Comparison of ENCODE assay signal across 21 cellular contexts in genomic region chr10:91556691-91557529, GRCh38.
A peak's percentile ranks its signal among the peaks of the same experiment; 100 is the strongest.
DNase-seq lines count a peak whose midpoint lies in the region; ATAC-seq, FAIRE-seq and TF ChIP-seq lines count a peak whose summit lies in the region.
"Had no signal": no experiment of that assay in that cellular context is flagged by ENCODE, and none has a peak within 500 bp of the region (broad histone marks: within the 10 kb centered on the region; RNA-seq: fewer than 3 reads in every experiment).

No MANE protein-coding gene starts in this region.

- no peaks in the 10 kb centered on the region for H3K4me1 ChIP-seq in K562 (replicated peaks in 1 of 2; ENCODE audit: control insufficient read depth in 2 of 2, insufficient read depth in 2 of 2, low read length in 2 of 2)
- peaks cover 0 to 62% (median 27%) of the 10 kb centered on the region in 4 donors for H3K4me1 ChIP-seq in right lobe of liver
- peaks cover 0 to 29% of the 10 kb centered on the region in 2 donors for H3K4me1 ChIP-seq in thoracic aorta (ENCODE audit: control insufficient read depth in 1 of 2, low read depth in 2 of 2)

- H3K27ac ChIP-seq in K562 (ENCODE audit: extremely low read depth, low read depth, low read length), result no peak overlapping the region
- peak overlapping the region; percentile 57 to 79 (median 63) for H3K27ac ChIP-seq in right lobe of liver
- peak overlapping the region; percentile 54 to 56 for H3K27ac ChIP-seq in thoracic aorta
- H3K27ac ChIP-seq: cardiac muscle cell, neutrophil, RWPE1 had no signal

- H3K36me3 ChIP-seq in K562 (ENCODE audit: control insufficient read depth, insufficient read depth, low read length) (no peaks in the 10 kb centered on the region), right lobe of liver (no peaks in the 10 kb centered on the region), thoracic aorta (no peaks in the 10 kb centered on the region)
- H3K36me3 ChIP-seq: cardiac muscle cell, heart left ventricle, neutrophil had no signal

- DNase-seq in DMS53 (lab: John Stamatoyannopoulos, UW) (peak; percentile 23), DMS53 treated with DMSO at 0.1 percent for 48 hours (lab: John Stamatoyannopoulos, UW; ENCODE audit: unreplicated experiment) (no peak), K562 (ENCODE audit: extremely low read depth in 1 of 4, low spot score in 3 of 4) (no peak), right lobe of liver (peak in 1 of 3 donors; percentile 79), thoracic aorta (ENCODE audit: low spot score) (no peak)
- DNase-seq in stimulated activated naive CD4-positive, alpha-beta T cell treated with Interleukin-2 at 50 U/mL for 16 hours (lab: John Stamatoyannopoulos, UW), result no peak
- DNase-seq in NK-92 treated with Interleukin-12 subunit alpha and Interleukin-12 subunit beta, amount 100 ng/mL, for 24 hours (lab: John Stamatoyannopoulos, UW), result no peak
- DNase-seq: 8988T; activated CD4-positive, alpha-beta memory T cell treated with anti-CD3 and anti-CD28 coated beads, Interleukin-2, amount 10 ng/mL, durations not matched to agents 7 days and 5 days; activated effector memory CD4-positive, alpha-beta T cell treated with Interleukin-2 at 50 U/mL for 16 hours; CD4-positive, alpha-beta memory T cell; GDM1; heart left ventricle; left ventricle myocardium superior; NCI-H446; stimulated activated CD4-positive, alpha-beta T cell treated with anti-CD3 and anti-CD28 coated beads, Interleukin-12 subunit alpha, Interleukin-12 subunit beta, amount 100 ng/mL, for 4 hours had no signal

- CTCF ChIA-PET in K562 (lab: Yijun Ruan, JAX; ENCODE audit: low intra/inter-chr PET ratio), result interaction anchor here (0.6 kb wide), 1 partner anchor 64 kb away, joined by 3 read pairs; no protein-coding TSS in a partner anchor

- no peaks in the 10 kb centered on the region for H3K9me1 ChIP-seq in K562 (ENCODE audit: control insufficient read depth, insufficient read depth, low read length)

- TF ChIP-seq POLR2A in K562 (conservative IDR thresholded peaks at IDR 0.05) (no peak), right lobe of liver (IDR thresholded peaks at IDR 0.05) (no peak)

- TF ChIP-seq CTCF in K562 (IDR thresholded peaks at IDR 0.05 in 2 of 3, conservative IDR thresholded peaks at IDR 0.05 in 1 of 3; ENCODE audit: insufficient read depth in 2 of 3, low read depth in 1 of 3, low read length in 3 of 3) (no peak), right lobe of liver (IDR thresholded peaks at IDR 0.05) (no peak), thoracic aorta (IDR thresholded peaks at IDR 0.05) (no peak)

- ATAC-seq in K562 (no peak), right lobe of liver (peak; percentile 73 to 82 (median 77)), thoracic aorta (ENCODE audit: insufficient number of reproducible peaks, low FRiP score, low read depth) (no peak), HG03196 (IDR thresholded peaks at IDR 0.05; ENCODE audit: unreplicated experiment) (no peak)
- ATAC-seq: heart left ventricle, left ventricle myocardium superior had no signal

- H3K9ac ChIP-seq in K562 (ENCODE audit: insufficient read depth in 1 of 2, low read depth in 2 of 2, low read length in 2 of 2), result no peak overlapping the region

- H2AFZ ChIP-seq in K562 (ENCODE audit: low read depth, low read length), result peak overlapping the region; percentile 27; the same call in 1 of the 2 replicates

- H3K79me2 ChIP-seq in K562 (ENCODE audit: control insufficient read depth, insufficient read depth, low read length), result no peaks in the 10 kb centered on the region

- POLR2A ChIA-PET in K562 (lab: Yijun Ruan, JAX), result interaction anchor here (0.6 kb wide), 1 partner anchor 103 kb away, joined by 3 read pairs; no protein-coding TSS in a partner anchor

- 69% methylated on average over 8 of the region's 11 CpGs for WGBS in K562 (ENCODE audit: insufficient coverage, low coverage, missing lambda C conversion rate)
- 15% methylated on average over 11 of the region's 11 CpGs for WGBS in right lobe of liver (ENCODE audit: insufficient coverage, low coverage, low lambda C conversion rate, missing lambda C conversion rate)

- H3K4me2 ChIP-seq in K562 (ENCODE audit: insufficient read depth, low read length), result no peak overlapping the region

- no peak for TF ChIP-seq RAD21 in K562 (CRISPR knock-in tag; conservative IDR thresholded peaks at IDR 0.05 in 1 of 2, IDR thresholded peaks at IDR 0.05 in 1 of 2)

- no peaks in the 10 kb centered on the region for H3K9me3 ChIP-seq in K562 (replicated peaks; ENCODE audit: control insufficient read depth, insufficient read depth, low read depth, low read length)
- no peaks in the 10 kb centered on the region for H3K9me3 ChIP-seq in right lobe of liver
- H3K9me3 ChIP-seq in thoracic aorta, result no peaks in the 10 kb centered on the region
- H3K9me3 ChIP-seq: heart left ventricle, neutrophil had no signal

- no peak for TF ChIP-seq EP300 in K562 (IDR thresholded peaks at IDR 0.05; ENCODE audit: low read length)

- H3K4me3 ChIP-seq in K562 (no peak overlapping the region), right lobe of liver (no peak overlapping the region), thoracic aorta (no peak overlapping the region)
- H3K4me3 ChIP-seq: cardiac muscle cell, heart left ventricle had no signal

- intact Hi-C loops in K562 (cut with micrococcal nuclease), result no loop called here
- intact Hi-C loops in right lobe of liver (cut with DNase I), result loop anchor here in 1 of 2 donors (5.0 kb wide), 1 partner anchor 75 kb away; the partner anchor contains the start of gene PPP1R3C

- no TSS peak for BruUV-seq in K562 (replicated peaks; lab: Mats Ljungman, UMichigan)

- no peak for FAIRE-seq in K562 (lab: Jason Lieb, UNC)
- FAIRE-seq: endothelial cell of umbilical vein had no signal

- no peaks in the 10 kb centered on the region for H3K27me3 ChIP-seq in K562 (ENCODE audit: control insufficient read depth in 2 of 2, insufficient read depth in 2 of 2, low read length in 2 of 2)
- H3K27me3 ChIP-seq in right lobe of liver, result no peaks in the 10 kb centered on the region
- no peaks in the 10 kb centered on the region for H3K27me3 ChIP-seq in thoracic aorta (replicated peaks; ENCODE audit: insufficient read depth)
- H3K27me3 ChIP-seq: cardiac muscle cell, heart left ventricle, neutrophil had no signal

- in situ Hi-C loops in K562 (cut with MboI), result loop anchor here (5.0 kb wide), 1 partner anchor 80 kb away; no protein-coding TSS in a partner anchor

- no peaks in the 10 kb centered on the region for H4K20me1 ChIP-seq in K562 (replicated peaks; ENCODE audit: control insufficient read depth, insufficient read depth, low read length)

TF ChIP-seq in K562, 482 proteins besides CTCF, POLR2A, EP300 and RAD21:
- TF ChIP-seq XRCC4 (IDR thresholded peaks at IDR 0.05; ENCODE audit: extremely low read depth, insufficient read depth, insufficient read length) (no peak), ZNF398 (CRISPR knock-in tag; IDR thresholded peaks at IDR 0.05) (no peak), ZFP36 (IDR thresholded peaks at IDR 0.05; ENCODE audit: low read depth, low read length, partially characterized antibody) (no peak), STAT5A (IDR thresholded peaks at IDR 0.05; ENCODE audit: borderline replicate concordance, low read length) (no peak), TAF15 (IDR thresholded peaks at IDR 0.05; ENCODE audit: low read depth, low read length) (no peak), CEBPG (CRISPR knock-in tag; IDR thresholded peaks at IDR 0.05) (peak; percentile 72), CEBPG (tag; conservative IDR thresholded peaks at IDR 0.05 in 1 of 2, IDR thresholded peaks at IDR 0.05 in 1 of 2) (peak; percentile 87 to 93), NCOA1 (IDR thresholded peaks at IDR 0.05; ENCODE audit: low read depth) (no peak), CTCFL (IDR thresholded peaks at IDR 0.05; ENCODE audit: borderline replicate concordance, insufficient read depth, low read depth, low read length, poor library complexity, severe bottlenecking) (no peak), FOS (IDR thresholded peaks at IDR 0.05; ENCODE audit: extremely low read depth, insufficient read length) (no peak), SMARCB1 (IDR thresholded peaks at IDR 0.05; ENCODE audit: insufficient read length, low read depth) (no peak), CEBPB (tag; IDR thresholded peaks at IDR 0.05) (peak; percentile 96), SETDB1 (IDR thresholded peaks at IDR 0.05; ENCODE audit: low read length) (no peak)

Comparison
In these comparisons a context has a peak if more than half of its experiments do, and no peak if none do; other contexts are left out.
1. ATAC-seq: peak in right lobe of liver (4 of 4); none in K562 (single experiment), thoracic aorta (single experiment) and HG03196 (single experiment).